Comparison of ENCODE assay signal across 12 cellular contexts in the genomic region with DNA sequence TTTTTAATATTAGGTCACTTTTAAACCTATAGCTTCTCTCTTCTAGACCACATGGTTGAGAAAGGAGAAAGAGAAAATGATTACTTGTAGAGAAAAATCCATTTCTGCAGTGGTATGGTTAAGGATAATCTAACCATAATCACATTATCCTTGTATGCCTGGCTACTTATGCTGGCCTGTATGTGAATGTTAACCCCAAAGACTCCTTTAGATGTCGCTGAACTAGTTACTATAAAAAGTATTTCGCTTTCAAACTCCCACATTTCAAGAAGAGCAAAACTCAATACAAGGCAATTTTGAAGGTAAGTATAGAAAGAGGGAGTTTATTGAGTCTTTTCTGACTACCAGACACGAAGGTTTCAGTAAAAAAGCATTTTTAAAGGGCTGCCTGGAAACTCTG. TPM values are rescaled to one million over a fixed set of nuclear protein-coding genes. Genes with fewer than 3 reads are reported as not detected.
DNase-seq lines count a peak whose midpoint lies in the region; ATAC-seq, FAIRE-seq and TF ChIP-seq lines count a peak whose summit lies in the region.
"Had no signal": no experiment of that assay in that cellular context is flagged by ENCODE, and none has a peak within 500 bp of the region (broad histone marks: within the 10 kb centered on the region; RNA-seq: fewer than 3 reads in every experiment).

No MANE protein-coding gene starts in this region.

- DNase-seq in D721Med (ENCODE audit: insufficient read length, low spot score) (no peak), IMR-90 (no peak), neural crest cell (ENCODE audit: low read depth, low spot score) (no peak), hypothalamus (lab: John Stamatoyannopoulos, UW) (no peak), SKM-1 (lab: John Stamatoyannopoulos, UW; ENCODE audit: unreplicated experiment) (no peak)
- DNase-seq in activated CD8-positive, alpha-beta T cell treated with anti-CD3 and anti-CD28 coated beads for 36 hours, result no peak
- DNase-seq: brain microvascular endothelial cell, NCI-H2227 treated with DMSO at 0.1 percent for 48 hours, SJCRH30, spleen had no signal

- FAIRE-seq in D721Med (lab: Jason Lieb, UNC), result peak; percentile 77

- POLR2A ChIA-PET in IMR-90 (lab: Charles Lee; ENCODE audit: unreplicated experiment), result no interaction called here
- POLR2A ChIA-PET in activated CD8-positive, alpha-beta T cell treated with anti-CD3 and anti-CD28 coated beads for 36 hours (lab: Charles Lee), result interaction anchor here (1.7 kb wide), 1 partner anchor 24 kb away, joined by 3 read pairs; no protein-coding TSS in a partner anchor

- H2AFZ ChIP-seq in IMR-90 (replicated peaks; ENCODE audit: low read length, poor library complexity), result no peak overlapping the region

- peak overlapping the region; percentile 95 for H3K4me3 Mint-ChIP-seq in neural crest cell
- H3K4me3 Mint-ChIP-seq in activated CD8-positive, alpha-beta T cell treated with anti-CD3 and anti-CD28 coated beads for 36 hours, result no peak overlapping the region

- peaks cover 7% of the 10 kb centered on the region; the same call in 1 of the 2 replicates for H3K9me1 ChIP-seq in IMR-90 (ENCODE audit: insufficient read depth, low read length)

- H3K9ac ChIP-seq in IMR-90 (ENCODE audit: low read depth, low read length), result no peak overlapping the region

- peaks cover 63% of the 10 kb centered on the region for H3K4me1 Mint-ChIP-seq in neural crest cell
- peaks cover 48% of the 10 kb centered on the region for H3K4me1 Mint-ChIP-seq in activated CD8-positive, alpha-beta T cell treated with anti-CD3 and anti-CD28 coated beads for 36 hours (ENCODE audit: low read depth)

- CTCF ChIA-PET in IMR-90 (lab: Yijun Ruan, JAX), result no interaction called here
- CTCF ChIA-PET in activated CD8-positive, alpha-beta T cell treated with anti-CD3 and anti-CD28 coated beads for 36 hours (lab: Charles Lee), result interaction anchor here (1.0 to 3.9 kb wide), 6 partner anchors 21 to 188 kb away, joined by 3 to 30 read pairs (median 4); partner anchors contain the start of genes HTD2 and RPP14

- dilution Hi-C loops in IMR-90 (cut with HindIII; ENCODE audit: low sequenced_read_pairs, unreplicated experiment), result no loop called here

- H2AK5ac ChIP-seq in IMR-90 (ENCODE audit: low read depth, low read length), result no peak overlapping the region

- H3K9me3 ChIP-seq in IMR-90 (ENCODE audit: control insufficient read depth, insufficient read depth, low read length) (no peaks in the 10 kb centered on the region), ectodermal cell (ENCODE audit: control insufficient read depth, low read length) (no peaks in the 10 kb centered on the region)
- H3K9me3 ChIP-seq: SJCRH30, spleen had no signal

- no peak overlapping the region for H3K4me2 ChIP-seq in IMR-90 (ENCODE audit: low read depth, low read length)

- ATAC-seq in IMR-90 (ENCODE audit: low read depth), result no peak
- ATAC-seq in activated CD8-positive, alpha-beta T cell treated with anti-CD3 and anti-CD28 coated beads for 36 hours, result no peak

- H4K91ac ChIP-seq in IMR-90 (ENCODE audit: insufficient read depth, low read depth, low read length), result no peak overlapping the region

- peaks cover 3% of the 10 kb centered on the region for H3K36me3 Mint-ChIP-seq in neural crest cell (ENCODE audit: low read depth)
- H3K36me3 Mint-ChIP-seq in activated CD8-positive, alpha-beta T cell treated with anti-CD3 and anti-CD28 coated beads for 36 hours (ENCODE audit: low read depth), result peaks cover 2% of the 10 kb centered on the region

- no peak overlapping the region for H2BK15ac ChIP-seq in IMR-90 (ENCODE audit: low read depth, low read length)

- in situ Hi-C loops in IMR-90 (cut with MboI; ENCODE audit: low sequenced_read_pairs), result loop anchor here (10.0 kb wide), 1 partner anchor 169 kb away; no protein-coding TSS in a partner anchor

- H3K9me3 Mint-ChIP-seq in neural crest cell, result no peaks in the 10 kb centered on the region
- no peaks in the 10 kb centered on the region for H3K9me3 Mint-ChIP-seq in activated CD8-positive, alpha-beta T cell treated with anti-CD3 and anti-CD28 coated beads for 36 hours

- H3K79me1 ChIP-seq in IMR-90 (ENCODE audit: low read depth in 1 of 2, low read length in 2 of 2), result peaks cover 22 to 49% of the 10 kb centered on the region in 2 experiments

- intact Hi-C loops in IMR-90 (cut with micrococcal nuclease), result loop anchor here (5.0 kb wide), 1 partner anchor 38 kb away; no protein-coding TSS in a partner anchor
- intact Hi-C loops in activated CD8-positive, alpha-beta T cell treated with anti-CD3 and anti-CD28 coated beads for 36 hours (cut with micrococcal nuclease), result loop anchor here (5.0 kb wide), 1 partner anchor 38 kb away; no protein-coding TSS in a partner anchor

- H4K20me1 ChIP-seq in IMR-90 (ENCODE audit: insufficient read depth, low read length), result peaks cover 15% of the 10 kb centered on the region; the same call in 1 of the 2 replicates

- H3K56ac ChIP-seq in IMR-90 (ENCODE audit: extremely low read depth, insufficient read depth, low read length), result no peak overlapping the region

- no peak overlapping the region for H3K4me3 ChIP-seq in IMR-90 (ENCODE audit: insufficient read depth, low read depth, low read length)
- peak overlapping the region; percentile 77 for H3K4me3 ChIP-seq in ectodermal cell (ENCODE audit: insufficient read depth, low read depth, low read length)
- H3K4me3 ChIP-seq: lung, SJCRH30 had no signal

- H2BK120ac ChIP-seq in IMR-90 (ENCODE audit: low read depth, low read length), result no peak overlapping the region

- H3K27me3 ChIP-seq in IMR-90 (ENCODE audit: control insufficient read depth, insufficient read depth, low read length) (no peaks in the 10 kb centered on the region), ectodermal cell (ENCODE audit: control insufficient read depth, insufficient read depth, low read length, poor library complexity, severe bottlenecking) (no peaks in the 10 kb centered on the region)
- H3K27me3 ChIP-seq: brain microvascular endothelial cell, SJCRH30, spleen had no signal

- no peak overlapping the region for H4K5ac ChIP-seq in IMR-90 (ENCODE audit: low read depth, low read length)

- no peak overlapping the region for H3K18ac ChIP-seq in IMR-90 (ENCODE audit: low read depth, low read length)

- no peak overlapping the region for H4K8ac ChIP-seq in IMR-90 (ENCODE audit: low read depth in 2 of 2, low read length in 2 of 2)

- H3K23ac ChIP-seq in IMR-90 (ENCODE audit: low read depth, low read length), result peak overlapping the region; percentile 49; the same call in 1 of the 2 replicates

- H3K4ac ChIP-seq in IMR-90 (ENCODE audit: low read depth, low read length), result no peak overlapping the region

- BruUV-seq in IMR-90 (replicated peaks; lab: Mats Ljungman, UMichigan), result TSS peak; percentile 15

- TF ChIP-seq CTCF in D721Med (IDR thresholded peaks at IDR 0.05; ENCODE audit: insufficient read depth, missing control alignments) (peak; percentile 11), IMR-90 (conservative IDR thresholded peaks at IDR 0.05; ENCODE audit: low read depth, low read length) (no peak), neural crest cell (conservative IDR thresholded peaks at IDR 0.05) (no peak)
- no peak for TF ChIP-seq CTCF in activated CD8-positive, alpha-beta T cell treated with anti-CD3 and anti-CD28 coated beads for 36 hours (IDR thresholded peaks at IDR 0.05)

- H3K14ac ChIP-seq in IMR-90 (replicated peaks; ENCODE audit: low read depth, low read length), result no peak overlapping the region

- H3K27ac Mint-ChIP-seq in neural crest cell (ENCODE audit: unreplicated experiment), result no peak overlapping the region
- no peak overlapping the region for H3K27ac Mint-ChIP-seq in activated CD8-positive, alpha-beta T cell treated with anti-CD3 and anti-CD28 coated beads for 36 hours

- no peak overlapping the region for H3K27ac ChIP-seq in IMR-90 (ENCODE audit: insufficient read depth, low read length)
- H3K27ac ChIP-seq in ectodermal cell (ENCODE audit: insufficient read depth, low read depth, low read length, poor library complexity, severe bottlenecking), result no peak overlapping the region
- H3K27ac ChIP-seq: brain microvascular endothelial cell, SJCRH30, spleen had no signal

- H3K27me3 Mint-ChIP-seq in neural crest cell (ENCODE audit: low read depth), result no peaks in the 10 kb centered on the region
- peaks cover 2% of the 10 kb centered on the region for H3K27me3 Mint-ChIP-seq in activated CD8-positive, alpha-beta T cell treated with anti-CD3 and anti-CD28 coated beads for 36 hours

- H2AK9ac ChIP-seq in IMR-90 (replicated peaks; ENCODE audit: low read depth, low read length, poor library complexity), result no peak overlapping the region

- no peak overlapping the region for H2BK20ac ChIP-seq in IMR-90 (ENCODE audit: low read depth, low read length)

- no peak overlapping the region for H2BK5ac ChIP-seq in IMR-90 (ENCODE audit: low read depth, low read length, poor library complexity, severe bottlenecking)

- TF ChIP-seq RAD21 in IMR-90 (IDR thresholded peaks at IDR 0.05; ENCODE audit: low read length), result no peak

- WGBS in IMR-90 (ENCODE audit: extremely low coverage in 2 of 2, insufficient read length in 1 of 2), 2 experiments, result no CpG with 5 or more reads among the region's 3 CpGs
- WGBS in ectodermal cell, 2 experiments, result 33 to 55% methylated on average over 2 to 3 of the region's 3 CpGs

- no peak for TF ChIP-seq POLR2A in IMR-90 (IDR thresholded peaks at IDR 0.05; ENCODE audit: low read depth, low read length)

- H3K36me3 ChIP-seq in IMR-90 (ENCODE audit: control insufficient read depth, insufficient read depth, low read length), result no peaks in the 10 kb centered on the region
- peaks cover under 1% of the 10 kb centered on the region for H3K36me3 ChIP-seq in ectodermal cell (ENCODE audit: control insufficient read depth, insufficient read depth, low read length)
- H3K36me3 ChIP-seq: brain microvascular endothelial cell, SJCRH30 had no signal

- H3K4me1 ChIP-seq in IMR-90 (ENCODE audit: control insufficient read depth, insufficient read depth, low read length) (peaks cover 8% of the 10 kb centered on the region; the same call in 1 of the 2 replicates), ectodermal cell (ENCODE audit: control insufficient read depth, insufficient read depth, low read length) (peaks cover 48% of the 10 kb centered on the region)
- H3K4me1 ChIP-seq: SJCRH30 had no signal

RNA-seq across cellular contexts. Expression of gene KCTD6, which starts 2.2 kb away (rescaled TPM):
- 7.0 and 9.4 TPM in 2 replicates for total RNA-seq in IMR-90 (2012; rRNA removed)
- polyA plus RNA-seq in IMR-90 (2012; rRNA removed), result 5.6 and 9.2 TPM in 2 replicates
- polyA plus RNA-seq in IMR-90 (2012; cell fraction: cytosol; rRNA removed), result 1.5 and 2.3 TPM in 2 replicates
- polyA plus RNA-seq in IMR-90 (2012; cell fraction: nucleus; rRNA removed; ENCODE audit: low replicate concordance), result 1.4 and 10.7 TPM in 2 replicates
- polyA plus RNA-seq in ectodermal cell (2013, experiment 1 of 4), result 44.9 TPM
- polyA plus RNA-seq in ectodermal cell (2013, experiment 2 of 4), result 42.7 TPM
- 38.1 TPM for polyA plus RNA-seq in ectodermal cell (2013, experiment 3 of 4)
- polyA plus RNA-seq in ectodermal cell (2013, experiment 4 of 4), result 38.1 TPM
- total RNA-seq in neural crest cell, result 13.5 and 18.2 TPM in 2 replicates
- 1 to 10 TPM; 5.6 to 5.8 TPM for total RNA-seq in activated CD8-positive, alpha-beta T cell treated with anti-CD3 and anti-CD28 coated beads for 36 hours

RNA-seq across cellular contexts. Expression of gene ACOX2, which starts 42.9 kb away (rescaled TPM):
- 15.6 and 17.8 TPM in 2 replicates for total RNA-seq in IMR-90 (2012; rRNA removed)
- polyA plus RNA-seq in IMR-90 (2012; rRNA removed), result 26.8 and 32.9 TPM in 2 replicates
- 17.9 and 19.5 TPM in 2 replicates for polyA plus RNA-seq in IMR-90 (2012; cell fraction: cytosol; rRNA removed)
- 137 and 183 TPM in 2 replicates for polyA plus RNA-seq in IMR-90 (2012; cell fraction: nucleus; rRNA removed; ENCODE audit: low replicate concordance)
- 4.6 TPM for polyA plus RNA-seq in ectodermal cell (2013, experiment 1 of 4)
- polyA plus RNA-seq in ectodermal cell (2013, experiment 2 of 4), result 5.2 TPM
- polyA plus RNA-seq in ectodermal cell (2013, experiment 3 of 4), result 1.7 TPM
- polyA plus RNA-seq in ectodermal cell (2013, experiment 4 of 4), result 5.3 TPM
- 0.98 and 1.0 TPM in 2 replicates for total RNA-seq in neural crest cell
- total RNA-seq in activated CD8-positive, alpha-beta T cell treated with anti-CD3 and anti-CD28 coated beads for 36 hours, result not detected
